In genomic region chr17:76264755-76265623, GRCh38 we compare ENCODE assay signal across 8 cellular contexts. TPM values are rescaled to one million over a fixed set of nuclear protein-coding genes. Genes with fewer than 3 reads are reported as not detected.
DNase-seq lines count a peak whose midpoint lies in the region; ATAC-seq and TF ChIP-seq lines count a peak whose summit lies in the region.

UBALD2 (plus strand) TSS chr17:76265348; CDS start chr17:76265506, 158 bp downstream.

- peak within 1 kb of the TSS; percentile 91 to 96 for H3K27ac ChIP-seq in liver (ENCODE audit: low read depth in 1 of 2, low read length in 2 of 2)

- no peaks in the 10 kb centered on the region for H3K27me3 ChIP-seq in liver (ENCODE audit: control insufficient read depth in 4 of 4, insufficient read depth in 4 of 4, low read length in 3 of 4)

- H3K27ac Mint-ChIP-seq in activated CD4-positive, alpha-beta memory T cell treated with anti-CD3 and anti-CD28 coated beads for 36 hours = peak within 1 kb of the TSS; percentile 97

- H3K36me3 ChIP-seq in liver (ENCODE audit: control insufficient read depth in 4 of 4, insufficient read depth in 3 of 4, low read depth in 1 of 4, low read length in 3 of 4) = peaks cover 0 to 2% (median 0%) of the 10 kb centered on the region in 4 donors

- peaks cover 42% of the 10 kb centered on the region for H3K36me3 Mint-ChIP-seq in activated CD4-positive, alpha-beta memory T cell treated with anti-CD3 and anti-CD28 coated beads for 36 hours

- peak within 1 kb of the TSS; percentile 92 for H3K4me3 Mint-ChIP-seq in activated CD4-positive, alpha-beta memory T cell treated with anti-CD3 and anti-CD28 coated beads for 36 hours

- DNase-seq in CD1c-positive myeloid dendritic cell (ENCODE audit: extremely low spot score) (peak; percentile 99), NCI-H82 treated with DMSO at 0.1 percent for 48 hours (lab: John Stamatoyannopoulos, UW; ENCODE audit: unreplicated experiment) (peak; percentile 95), dermis microvascular lymphatic vessel endothelial cell (ENCODE audit: low read depth in 2 of 2) (peak; percentile 96 to 100)
- DNase-seq in activated CD4-positive, alpha-beta memory T cell treated with anti-CD3 and anti-CD28 coated beads for 36 hours = peak; percentile 100
- peak; percentile 98 for DNase-seq in stimulated activated CD4-positive, alpha-beta T cell treated with anti-CD3 and anti-CD28 coated beads, Interleukin-4, amount 100 ng/mL, for 24 hours

- ATAC-seq in GM19438 (IDR thresholded peaks at IDR 0.05; ENCODE audit: low read depth, unreplicated experiment) = peak; percentile 72
- ATAC-seq in HG03575 (IDR thresholded peaks at IDR 0.05; ENCODE audit: extremely low read depth, insufficient number of reproducible peaks, low FRiP score, unreplicated experiment) = peak; percentile 35

- H3K9me3 Mint-ChIP-seq in activated CD4-positive, alpha-beta memory T cell treated with anti-CD3 and anti-CD28 coated beads for 36 hours = no peaks in the 10 kb centered on the region

- H3K9me3 ChIP-seq in liver (ENCODE audit: control insufficient read depth in 4 of 4, low read length in 3 of 4) = no peaks in the 10 kb centered on the region

- TF ChIP-seq RAD21 in liver (IDR thresholded peaks at IDR 0.05) = peak in 1 of 2 donors; percentile 14

- H3K4me3 ChIP-seq in liver (ENCODE audit: low read depth in 1 of 3, low read length in 3 of 3) = peak within 1 kb of the TSS; percentile 73 to 97 (median 87)

- peaks cover 48% of the 10 kb centered on the region for H3K4me1 Mint-ChIP-seq in activated CD4-positive, alpha-beta memory T cell treated with anti-CD3 and anti-CD28 coated beads for 36 hours (ENCODE audit: low read depth)

- H3K9ac ChIP-seq in liver (ENCODE audit: low read depth in 1 of 2, low read length in 2 of 2) = peak within 1 kb of the TSS in 1 of 2 donors; percentile 77

- no peaks in the 10 kb centered on the region for H3K27me3 Mint-ChIP-seq in activated CD4-positive, alpha-beta memory T cell treated with anti-CD3 and anti-CD28 coated beads for 36 hours

- CTCF ChIA-PET in activated CD4-positive, alpha-beta memory T cell treated with anti-CD3 and anti-CD28 coated beads for 36 hours (lab: Charles Lee) = interaction anchor here (0.7 to 3.9 kb wide), 13 partner anchors 8 to 144 kb away, joined by 3 to 15 read pairs (median 4); no protein-coding TSS in a partner anchor

- POLR2A ChIA-PET in activated CD4-positive, alpha-beta memory T cell treated with anti-CD3 and anti-CD28 coated beads for 36 hours (lab: Charles Lee) = interaction anchor here (0.6 to 12.3 kb wide), 18 partner anchors 8 to 292 kb away, joined by 3 to 298 read pairs (median 6); partner anchors contain the start of genes EXOC7 and RNF157

- H3K4me1 ChIP-seq in liver (ENCODE audit: control insufficient read depth in 4 of 4, insufficient read depth in 4 of 4, low read length in 3 of 4) = peaks cover 6 to 36% (median 22%) of the 10 kb centered on the region in 4 donors

- no peak for TF ChIP-seq CTCF in liver (IDR thresholded peaks at IDR 0.05; ENCODE audit: low read depth, low read length, missing input control)

- under 1% methylated on average over 94 of the region's 94 CpGs for WGBS in liver

- intact Hi-C loops in activated CD4-positive, alpha-beta memory T cell treated with anti-CD3 and anti-CD28 coated beads for 36 hours (cut with micrococcal nuclease) = loop anchor here (1.0 to 5.0 kb wide), 6 partner anchors 7 to 480 kb away; partner anchors contain the start of genes MFSD11, SRSF2 and UNK

TF ChIP-seq in liver, 16 proteins besides CTCF, POLR2A, EP300 and RAD21:
- TF ChIP-seq YY1 (IDR thresholded peaks at IDR 0.05) (peak; percentile 77), TAF1 (conservative IDR thresholded peaks at IDR 0.05) (no peak), GABPA (IDR thresholded peaks at IDR 0.05 in 1 of 2, conservative IDR thresholded peaks at IDR 0.05 in 1 of 2) (no peak), MAX (IDR thresholded peaks at IDR 0.05) (peak; percentile 45), FOXA1 (IDR thresholded peaks at IDR 0.05) (no peak), SP1 (IDR thresholded peaks at IDR 0.05) (peak; percentile 100), JUND (IDR thresholded peaks at IDR 0.05) (peak in 1 of 2 donors; percentile 51), RXRA (IDR thresholded peaks at IDR 0.05) (peak; percentile 74 to 76), EGR1 (IDR thresholded peaks at IDR 0.05; ENCODE audit: low read depth in 2 of 2) (no peak), NR2F2 (IDR thresholded peaks at IDR 0.05) (peak; percentile 45), HNF4G (IDR thresholded peaks at IDR 0.05) (no peak), FOXA2 (IDR thresholded peaks at IDR 0.05) (no peak), HNF4A (conservative IDR thresholded peaks at IDR 0.05) (peak; percentile 8 to 10)
- TF ChIP-seq, protein P1, sequence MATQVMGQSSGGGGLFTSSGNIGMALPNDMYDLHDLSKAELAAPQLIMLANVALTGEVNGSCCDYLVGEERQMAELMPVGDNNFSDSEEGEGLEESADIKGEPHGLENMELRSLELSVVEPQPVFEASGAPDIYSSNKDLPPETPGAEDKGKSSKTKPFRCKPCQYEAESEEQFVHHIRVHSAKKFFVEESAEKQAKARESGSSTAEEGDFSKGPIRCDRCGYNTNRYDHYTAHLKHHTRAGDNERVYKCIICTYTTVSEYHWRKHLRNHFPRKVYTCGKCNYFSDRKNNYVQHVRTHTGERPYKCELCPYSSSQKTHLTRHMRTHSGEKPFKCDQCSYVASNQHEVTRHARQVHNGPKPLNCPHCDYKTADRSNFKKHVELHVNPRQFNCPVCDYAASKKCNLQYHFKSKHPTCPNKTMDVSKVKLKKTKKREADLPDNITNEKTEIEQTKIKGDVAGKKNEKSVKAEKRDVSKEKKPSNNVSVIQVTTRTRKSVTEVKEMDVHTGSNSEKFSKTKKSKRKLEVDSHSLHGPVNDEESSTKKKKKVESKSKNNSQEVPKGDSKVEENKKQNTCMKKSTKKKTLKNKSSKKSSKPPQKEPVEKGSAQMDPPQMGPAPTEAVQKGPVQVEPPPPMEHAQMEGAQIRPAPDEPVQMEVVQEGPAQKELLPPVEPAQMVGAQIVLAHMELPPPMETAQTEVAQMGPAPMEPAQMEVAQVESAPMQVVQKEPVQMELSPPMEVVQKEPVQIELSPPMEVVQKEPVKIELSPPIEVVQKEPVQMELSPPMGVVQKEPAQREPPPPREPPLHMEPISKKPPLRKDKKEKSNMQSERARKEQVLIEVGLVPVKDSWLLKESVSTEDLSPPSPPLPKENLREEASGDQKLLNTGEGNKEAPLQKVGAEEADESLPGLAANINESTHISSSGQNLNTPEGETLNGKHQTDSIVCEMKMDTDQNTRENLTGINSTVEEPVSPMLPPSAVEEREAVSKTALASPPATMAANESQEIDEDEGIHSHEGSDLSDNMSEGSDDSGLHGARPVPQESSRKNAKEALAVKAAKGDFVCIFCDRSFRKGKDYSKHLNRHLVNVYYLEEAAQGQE (IDR thresholded peaks at IDR 0.05) = peak; percentile 43
- TF ChIP-seq, protein P2, sequence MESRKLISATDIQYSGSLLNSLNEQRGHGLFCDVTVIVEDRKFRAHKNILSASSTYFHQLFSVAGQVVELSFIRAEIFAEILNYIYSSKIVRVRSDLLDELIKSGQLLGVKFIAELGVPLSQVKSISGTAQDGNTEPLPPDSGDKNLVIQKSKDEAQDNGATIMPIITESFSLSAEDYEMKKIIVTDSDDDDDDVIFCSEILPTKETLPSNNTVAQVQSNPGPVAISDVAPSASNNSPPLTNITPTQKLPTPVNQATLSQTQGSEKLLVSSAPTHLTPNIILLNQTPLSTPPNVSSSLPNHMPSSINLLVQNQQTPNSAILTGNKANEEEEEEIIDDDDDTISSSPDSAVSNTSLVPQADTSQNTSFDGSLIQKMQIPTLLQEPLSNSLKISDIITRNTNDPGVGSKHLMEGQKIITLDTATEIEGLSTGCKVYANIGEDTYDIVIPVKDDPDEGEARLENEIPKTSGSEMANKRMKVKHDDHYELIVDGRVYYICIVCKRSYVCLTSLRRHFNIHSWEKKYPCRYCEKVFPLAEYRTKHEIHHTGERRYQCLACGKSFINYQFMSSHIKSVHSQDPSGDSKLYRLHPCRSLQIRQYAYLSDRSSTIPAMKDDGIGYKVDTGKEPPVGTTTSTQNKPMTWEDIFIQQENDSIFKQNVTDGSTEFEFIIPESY (IDR thresholded peaks at IDR 0.05) = peak; percentile 22
- TF ChIP-seq, protein P3, sequence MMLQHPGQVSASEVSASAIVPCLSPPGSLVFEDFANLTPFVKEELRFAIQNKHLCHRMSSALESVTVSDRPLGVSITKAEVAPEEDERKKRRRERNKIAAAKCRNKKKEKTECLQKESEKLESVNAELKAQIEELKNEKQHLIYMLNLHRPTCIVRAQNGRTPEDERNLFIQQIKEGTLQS (IDR thresholded peaks at IDR 0.05) = no peak

RNA-seq across cellular contexts. Expression of gene UBALD2, which starts in this region (rescaled TPM):
- total RNA-seq in activated CD4-positive, alpha-beta memory T cell treated with anti-CD3 and anti-CD28 coated beads for 36 hours = 100 to 1,000 TPM; 317 TPM
- 6.8 and 7.8 TPM in 2 replicates for total RNA-seq in dermis microvascular lymphatic vessel endothelial cell
- total RNA-seq in liver = 1 to 10 TPM; 1.7 to 6.5 TPM
- 1 to 10 TPM; 1.4 to 5.5 TPM for polyA plus RNA-seq in liver

Comparison
In these comparisons a context has a peak if more than half of its experiments do, and no peak if none do; other contexts are left out.
1. Peak in every context shown above with its lines: DNase-seq, ATAC-seq, H3K4me3 ChIP-seq and H3K27ac ChIP-seq.
2. RNA of gene UBALD2 (total RNA-seq): 317 TPM in activated CD4-positive, alpha-beta memory T cell treated with anti-CD3 and anti-CD28 coated beads for 36 hours; 6.8 to 7.8 TPM in dermis microvascular lymphatic vessel endothelial cell and 1.7 to 6.5 TPM in liver; every median in the first group is over 10 times any median in the second.